ENCODE assay signal across 13 cellular contexts in genomic region chr5:178642351-178642909, GRCh38. TPM values are rescaled to one million over a fixed set of nuclear protein-coding genes. Genes with fewer than 3 reads are reported as not detected.
A peak's percentile ranks its signal among the peaks of the same experiment; 100 is the strongest.
DNase-seq lines count a peak whose midpoint lies in the region; ATAC-seq and TF ChIP-seq lines count a peak whose summit lies in the region.
"Had no signal": no experiment of that assay in that cellular context is flagged by ENCODE, and none has a peak within 500 bp of the region (broad histone marks: within the 10 kb centered on the region; RNA-seq: fewer than 3 reads in every experiment).

No MANE protein-coding gene starts in this region.

- no peaks in the 10 kb centered on the region for H3K36me3 ChIP-seq in SK-N-SH (replicated peaks in 1 of 2; ENCODE audit: control insufficient read depth in 1 of 2, insufficient read depth in 2 of 2, low read length in 1 of 2)
- H3K36me3 ChIP-seq in OCI-LY7 (ENCODE audit: insufficient read depth, low read length): no peaks in the 10 kb centered on the region
- H3K36me3 ChIP-seq: thoracic aorta had no signal

- no peaks in the 10 kb centered on the region for H3K27me3 ChIP-seq in SK-N-SH (ENCODE audit: insufficient read depth)
- H3K27me3 ChIP-seq: dorsolateral prefrontal cortex had no signal

- POLR2A ChIA-PET in SK-N-SH (lab: Yijun Ruan, JAX): no interaction called here
- POLR2A ChIA-PET in activated CD4-positive, alpha-beta T cell treated with anti-CD3 and anti-CD28 coated beads for 36 hours (lab: Charles Lee): no interaction called here
- POLR2A ChIA-PET in OCI-LY7 (lab: Charles Lee): no interaction called here

- no TSS peak for BruUV-seq in OCI-LY7 (replicated peaks; lab: Mats Ljungman, UMichigan)

- H3K4me1 Mint-ChIP-seq in activated CD4-positive, alpha-beta T cell treated with anti-CD3 and anti-CD28 coated beads for 36 hours: peaks cover 3% of the 10 kb centered on the region

- no peak overlapping the region for H2AFZ ChIP-seq in SK-N-SH (ENCODE audit: low read depth)
- no peak overlapping the region for H2AFZ ChIP-seq in OCI-LY7 (ENCODE audit: low read length)

- intact Hi-C loops in activated CD4-positive, alpha-beta T cell treated with anti-CD3 and anti-CD28 coated beads for 36 hours (cut with DNase I, micrococcal nuclease): no loop called here
- intact Hi-C loops in OCI-LY7 (cut with micrococcal nuclease; ENCODE audit: unreplicated experiment): no loop called here

- H3K9me2 ChIP-seq in SK-N-SH (no peaks in the 10 kb centered on the region), OCI-LY7 (ENCODE audit: insufficient read depth, low read length) (0 out of 2 replicates have a peak, but pooled peaks cover 3% of the 10 kb centered on the region)

- no peak overlapping the region for H3K27ac ChIP-seq in SK-N-SH (ENCODE audit: low read depth in 2 of 2, low read length in 1 of 2)
- H3K27ac ChIP-seq in OCI-LY7 (ENCODE audit: low read depth, low read length, poor library complexity, severe bottlenecking): no peak overlapping the region
- H3K27ac ChIP-seq: thoracic aorta had no signal

- TF ChIP-seq EP300 in SK-N-SH (IDR thresholded peaks at IDR 0.05; ENCODE audit: borderline replicate concordance in 1 of 2, low read depth in 1 of 2, low read length in 1 of 2): no peak

- H3K79me2 ChIP-seq in SK-N-SH (ENCODE audit: insufficient read depth) (no peaks in the 10 kb centered on the region), OCI-LY7 (ENCODE audit: insufficient read depth, low read depth, low read length) (no peaks in the 10 kb centered on the region)

- DNase-seq in SK-N-SH: peak; percentile 26
- DNase-seq in T1000 (lab: John Stamatoyannopoulos, UW): peak; percentile 98
- DNase-seq in fibroblast of pulmonary artery (ENCODE audit: low read depth): peak; percentile 99
- no peak for DNase-seq in activated CD4-positive, alpha-beta T cell treated with anti-CD3 and anti-CD28 coated beads for 36 hours
- DNase-seq in OCI-LY7 (ENCODE audit: low spot score): no peak
- DNase-seq: activated B cell treated with CpG ODN at 0.5 μM for 24 hours; NK-92 treated with Interleukin-12 subunit alpha and Interleukin-12 subunit beta, amount 100 ng/mL, for 24 hours had no signal

- H3K9me3 Mint-ChIP-seq in activated CD4-positive, alpha-beta T cell treated with anti-CD3 and anti-CD28 coated beads for 36 hours (ENCODE audit: low read depth): peaks cover 2% of the 10 kb centered on the region
- H3K9me3 Mint-ChIP-seq: activated B cell treated with CpG ODN at 0.5 μM for 24 hours, neural crest cell had no signal

- H3F3A ChIP-seq in SK-N-SH (replicated peaks; ENCODE audit: insufficient read depth): no peaks in the 10 kb centered on the region

- H3K27ac Mint-ChIP-seq in activated CD4-positive, alpha-beta T cell treated with anti-CD3 and anti-CD28 coated beads for 36 hours: no peak overlapping the region
- H3K27ac Mint-ChIP-seq: activated B cell treated with CpG ODN at 0.5 μM for 24 hours had no signal

- no peaks in the 10 kb centered on the region for H3K27me3 Mint-ChIP-seq in activated CD4-positive, alpha-beta T cell treated with anti-CD3 and anti-CD28 coated beads for 36 hours
- H3K27me3 Mint-ChIP-seq: activated B cell treated with CpG ODN at 0.5 μM for 24 hours had no signal

- H3K9me3 ChIP-seq in SK-N-SH (no peaks in the 10 kb centered on the region), OCI-LY7 (ENCODE audit: low read length) (no peaks in the 10 kb centered on the region)

- no peaks in the 10 kb centered on the region for H4K20me1 ChIP-seq in SK-N-SH (ENCODE audit: insufficient read depth)
- no peaks in the 10 kb centered on the region for H4K20me1 ChIP-seq in OCI-LY7 (ENCODE audit: insufficient read depth, low read length)

- TF ChIP-seq CTCF in SK-N-SH (IDR thresholded peaks at IDR 0.05) (no peak), fibroblast of pulmonary artery (IDR thresholded peaks at IDR 0.05; ENCODE audit: low read length, missing control alignments) (no peak), OCI-LY7 (conservative IDR thresholded peaks at IDR 0.05; ENCODE audit: low read length) (no peak)

- H3K4me3 ChIP-seq in SK-N-SH (ENCODE audit: low read depth in 2 of 2, low read length in 1 of 2) (no peak overlapping the region), fibroblast of pulmonary artery (replicated peaks; ENCODE audit: low read depth, low read length) (no peak overlapping the region), OCI-LY7 (ENCODE audit: low read depth, low read length, poor library complexity, severe bottlenecking) (no peak overlapping the region)
- H3K4me3 ChIP-seq: dorsolateral prefrontal cortex, thoracic aorta had no signal

- no peaks in the 10 kb centered on the region for H3K36me3 Mint-ChIP-seq in activated CD4-positive, alpha-beta T cell treated with anti-CD3 and anti-CD28 coated beads for 36 hours (ENCODE audit: low read depth)

- ATAC-seq in SK-N-SH treated with all-trans-retinoic acid at 6 μM for 48 hours: no peak
- no peak for ATAC-seq in activated CD4-positive, alpha-beta T cell treated with anti-CD3 and anti-CD28 coated beads for 36 hours
- ATAC-seq in GM18868 (IDR thresholded peaks at IDR 0.05; ENCODE audit: unreplicated experiment): no peak
- no peak for ATAC-seq in HG03045 (IDR thresholded peaks at IDR 0.05; ENCODE audit: unreplicated experiment)

- H3K4me3 Mint-ChIP-seq in activated CD4-positive, alpha-beta T cell treated with anti-CD3 and anti-CD28 coated beads for 36 hours: no peak overlapping the region
- H3K4me3 Mint-ChIP-seq: activated B cell treated with CpG ODN at 0.5 μM for 24 hours, neural crest cell had no signal

- no peak overlapping the region for H3K9ac ChIP-seq in SK-N-SH

- H3K4me2 ChIP-seq in SK-N-SH (no peak overlapping the region), OCI-LY7 (ENCODE audit: low read length) (no peak overlapping the region)

- WGBS in SK-N-SH (ENCODE audit: low lambda C conversion rate): 12% methylated on average over 1 of the region's 1 CpG

- H3K4me1 ChIP-seq in SK-N-SH (ENCODE audit: control insufficient read depth in 1 of 2, insufficient read depth in 2 of 2, low read depth in 1 of 2, low read length in 1 of 2) (no peaks in the 10 kb centered on the region; a peak in 1 of 4 replicates), OCI-LY7 (ENCODE audit: insufficient read depth, low read length, poor library complexity, severe bottlenecking) (no peaks in the 10 kb centered on the region)

- CTCF ChIA-PET in SK-N-SH (lab: Yijun Ruan, JAX): interaction anchor here (0.6 kb wide), 1 partner anchor 8 kb away, joined by 3 read pairs; no protein-coding TSS in a partner anchor
- CTCF ChIA-PET in activated CD4-positive, alpha-beta T cell treated with anti-CD3 and anti-CD28 coated beads for 36 hours (lab: Charles Lee): no interaction called here
- CTCF ChIA-PET in OCI-LY7 (lab: Charles Lee; ENCODE audit: unreplicated experiment): no interaction called here

- no peak for TF ChIP-seq RAD21 in SK-N-SH (IDR thresholded peaks at IDR 0.05; ENCODE audit: low read length)

TF ChIP-seq in SK-N-SH, 30 proteins besides CTCF, POLR2A, EP300 and RAD21 (continues in another document):
- TF ChIP-seq SIN3A (IDR thresholded peaks at IDR 0.05; ENCODE audit: borderline replicate concordance, low read depth, low read length): no peak
- TF ChIP-seq NRF1 (IDR thresholded peaks at IDR 0.05; ENCODE audit: low read depth, low read length): no peak
- no peak for TF ChIP-seq SMC3 (IDR thresholded peaks at IDR 0.05; ENCODE audit: low read depth, low read length)
- no peak for TF ChIP-seq JUND (IDR thresholded peaks at IDR 0.05)
- TF ChIP-seq, protein P1, sequence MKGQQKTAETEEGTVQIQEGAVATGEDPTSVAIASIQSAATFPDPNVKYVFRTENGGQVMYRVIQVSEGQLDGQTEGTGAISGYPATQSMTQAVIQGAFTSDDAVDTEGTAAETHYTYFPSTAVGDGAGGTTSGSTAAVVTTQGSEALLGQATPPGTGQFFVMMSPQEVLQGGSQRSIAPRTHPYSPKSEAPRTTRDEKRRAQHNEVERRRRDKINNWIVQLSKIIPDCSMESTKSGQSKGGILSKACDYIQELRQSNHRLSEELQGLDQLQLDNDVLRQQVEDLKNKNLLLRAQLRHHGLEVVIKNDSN (IDR thresholded peaks at IDR 0.05; ENCODE audit: borderline replicate concordance, low read depth): no peak
- no peak for TF ChIP-seq TCF12 (IDR thresholded peaks at IDR 0.05)
- TF ChIP-seq TEAD4 (IDR thresholded peaks at IDR 0.05; ENCODE audit: borderline replicate concordance, insufficient read depth): no peak

TF ChIP-seq in SK-N-SH treated with all-trans-retinoic acid at 6 μM for 48 hours, 23 proteins besides CTCF, POLR2A, EP300 and RAD21:
- no peak for TF ChIP-seq ISL1 (CRISPR knock-in tag; IDR thresholded peaks at IDR 0.05)
- no peak for TF ChIP-seq GLIS3 (CRISPR knock-in tag; IDR thresholded peaks at IDR 0.05)
- no peak for TF ChIP-seq BACH2 (CRISPR knock-in tag; IDR thresholded peaks at IDR 0.05; ENCODE audit: borderline replicate concordance)
- TF ChIP-seq ZC3H10 (CRISPR knock-in tag; IDR thresholded peaks at IDR 0.05): no peak

RNA-seq across cellular contexts. Expression of gene CLK4, which starts 15.6 kb away (rescaled TPM):
- polyA plus RNA-seq in SK-N-SH (2012; rRNA removed): 7.5 and 10.1 TPM in 2 replicates
- polyA plus RNA-seq in SK-N-SH (2012; cell fraction: cytosol; rRNA removed): 4.6 and 5.3 TPM in 2 replicates
- 19.8 and 43.7 TPM in 2 replicates for polyA plus RNA-seq in SK-N-SH (2012; cell fraction: nucleus; rRNA removed)
- 10 to 100 TPM; 21.2 to 22.6 TPM for total RNA-seq in activated CD4-positive, alpha-beta T cell treated with anti-CD3 and anti-CD28 coated beads for 36 hours
- total RNA-seq in OCI-LY7 (2014; rRNA removed; shearing (Covaris generic)): 31.8 and 37.4 TPM in 2 replicates
- 32.6 and 40.1 TPM in 2 replicates for total RNA-seq in OCI-LY7 (2022)

RNA-seq across cellular contexts. Expression of gene COL23A1, which starts 52.2 kb away (rescaled TPM):
- polyA plus RNA-seq in SK-N-SH (2012; rRNA removed): 0.03 and 0.10 TPM in 2 replicates
- 0.05 and 0.08 TPM in 2 replicates for polyA plus RNA-seq in SK-N-SH (2012; cell fraction: cytosol; rRNA removed)
- 0.05 and 0.14 TPM in 2 replicates for polyA plus RNA-seq in SK-N-SH (2012; cell fraction: nucleus; rRNA removed)
- total RNA-seq in activated CD4-positive, alpha-beta T cell treated with anti-CD3 and anti-CD28 coated beads for 36 hours: not detected
- total RNA-seq in OCI-LY7 (2014; rRNA removed; shearing (Covaris generic)): not detected in 2 replicates
- 0.53 TPM in 1 of 2 replicates, not detected in the other for total RNA-seq in OCI-LY7 (2022)
- total RNA-seq: activated B cell treated with CpG ODN at 0.5 μM for 24 hours had no signal

Comparison
In these comparisons a context has a peak if more than half of its experiments do, and no peak if none do; other contexts are left out.
1. DNase-seq: peak in SK-N-SH (single experiment), T1000 (single experiment) and fibroblast of pulmonary artery (single experiment); none in activated CD4-positive, alpha-beta T cell treated with anti-CD3 and anti-CD28 coated beads for 36 hours (single experiment) and OCI-LY7 (single experiment).